Comparison of ENCODE assay signal across 1 cellular context in the genomic region with DNA sequence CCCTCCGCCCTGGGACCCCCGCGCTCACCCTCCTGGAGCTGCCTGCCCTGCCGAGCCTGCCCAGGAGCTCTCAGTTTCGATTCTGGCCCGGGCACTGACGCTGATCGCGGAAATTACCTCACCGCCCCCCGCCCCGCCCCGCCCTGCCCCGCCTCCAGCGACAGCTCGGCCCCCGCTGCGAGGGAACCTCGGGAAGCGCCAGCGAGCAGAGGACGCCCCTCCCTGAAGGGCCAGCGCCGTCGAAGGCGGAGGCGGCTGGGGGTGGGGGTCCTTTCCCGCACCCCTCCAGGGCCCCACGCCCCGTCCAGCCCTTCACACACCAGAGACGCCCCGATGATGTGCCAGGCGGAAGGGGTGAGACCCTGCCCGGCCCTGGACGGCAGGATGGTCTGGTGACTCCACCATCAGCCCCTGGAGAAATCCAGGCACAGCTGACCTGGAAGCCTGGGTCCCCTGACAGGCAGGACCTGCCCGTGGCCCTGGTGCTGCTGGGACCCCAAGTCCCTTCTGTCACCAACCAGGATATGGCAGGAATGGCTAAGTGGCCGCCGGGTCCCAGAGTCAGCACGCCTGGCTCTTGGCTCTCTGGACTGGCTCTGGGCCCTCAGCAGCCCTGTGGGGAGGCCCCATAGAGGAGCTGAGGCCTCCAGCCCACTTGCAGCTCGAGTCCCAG.
TF ChIP-seq lines count a peak whose summit lies in the region.

A gene with protein sequence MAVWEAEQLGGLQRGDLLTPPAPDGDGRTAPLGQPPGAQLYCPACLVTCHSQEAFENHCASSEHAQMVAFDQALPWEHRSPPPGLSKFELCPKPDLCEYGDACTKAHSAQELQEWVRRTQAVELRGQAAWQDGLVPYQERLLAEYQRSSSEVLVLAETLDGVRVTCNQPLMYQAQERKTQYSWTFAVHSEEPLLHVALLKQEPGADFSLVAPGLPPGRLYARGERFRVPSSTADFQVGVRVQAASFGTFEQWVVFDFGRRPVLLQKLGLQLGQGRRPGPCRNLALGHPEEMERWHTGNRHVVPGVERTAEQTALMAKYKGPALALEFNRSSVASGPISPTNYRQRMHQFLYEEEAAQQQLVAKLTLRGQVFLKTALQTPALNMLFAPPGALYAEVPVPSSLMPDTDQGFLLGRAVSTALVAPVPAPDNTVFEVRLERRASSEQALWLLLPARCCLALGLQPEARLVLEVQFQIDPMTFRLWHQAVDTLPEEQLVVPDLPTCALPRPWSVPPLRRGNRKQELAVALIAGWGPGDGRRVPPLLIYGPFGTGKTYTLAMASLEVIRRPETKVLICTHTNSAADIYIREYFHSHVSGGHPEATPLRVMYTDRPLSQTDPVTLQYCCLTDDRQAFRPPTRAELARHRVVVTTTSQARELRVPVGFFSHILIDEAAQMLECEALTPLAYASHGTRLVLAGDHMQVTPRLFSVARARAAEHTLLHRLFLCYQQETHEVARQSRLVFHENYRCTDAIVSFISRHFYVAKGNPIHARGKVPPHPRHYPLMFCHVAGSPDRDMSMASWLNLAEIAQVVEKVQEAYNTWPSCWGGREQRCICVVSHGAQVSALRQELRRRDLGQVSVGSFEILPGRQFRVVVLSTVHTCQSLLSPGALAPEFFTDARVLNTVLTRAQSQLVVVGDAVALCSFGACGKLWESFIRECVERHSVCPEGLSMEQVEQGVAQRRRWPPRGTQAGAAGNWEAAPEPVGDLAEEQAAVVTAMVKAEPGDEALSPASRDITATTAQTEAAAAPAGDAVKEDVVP (N-terminal part only) (minus strand): TSS at position 84 of the 673 bp plus-strand sequence. CDS start 1,854 bp downstream, outside the sequence.

TF ChIP-seq in HEK293, 187 proteins besides CTCF, POLR2A, EP300 and RAD21 (continued from another document and continues in another):
- TF ChIP-seq ZNF529 (tag by site-specific recombination; IDR thresholded peaks at IDR 0.05; ENCODE audit: insufficient replicate concordance) (no peak), HOXC10 (CRISPR knock-in tag; IDR thresholded peaks at IDR 0.05) (no peak), REPIN1 (tag by site-specific recombination; IDR thresholded peaks at IDR 0.05; ENCODE audit: low read depth) (no peak), KLF1 (tag by site-specific recombination; IDR thresholded peaks at IDR 0.05) (peak; percentile 98), ZNF707 (tag by site-specific recombination; IDR thresholded peaks at IDR 0.05) (no peak), EGR2 (tag by site-specific recombination; IDR thresholded peaks at IDR 0.05; ENCODE audit: low read depth) (peak; percentile 16; the same call in 1 of the 2 replicates), ZNF335 (tag by site-specific recombination; conservative IDR thresholded peaks at IDR 0.05) (peak; percentile 91), ZNF302 (tag by site-specific recombination; IDR thresholded peaks at IDR 0.05; ENCODE audit: low read depth) (no peak), ZNF221 (tag by site-specific recombination; IDR thresholded peaks at IDR 0.05; ENCODE audit: borderline replicate concordance) (no peak), ZFP37 (tag by site-specific recombination; IDR thresholded peaks at IDR 0.05) (no peak), ZNF600 (tag by site-specific recombination; IDR thresholded peaks at IDR 0.05) (peak; percentile 16; the same call in 1 of the 2 replicates), ZNF391 (tag by site-specific recombination; IDR thresholded peaks at IDR 0.05; ENCODE audit: borderline replicate concordance, low read depth) (no peak), ZNF629 (tag by site-specific recombination; IDR thresholded peaks at IDR 0.05) (peak; percentile 20; the same call in 1 of the 2 replicates), ZNF324 (tag by site-specific recombination; IDR thresholded peaks at IDR 0.05) (no peak), ZNF610 (tag by site-specific recombination; IDR thresholded peaks at IDR 0.05; ENCODE audit: borderline replicate concordance) (0 out of 2 replicates have a peak, but pooled peaks have one; percentile 14), ZNF394 (tag by site-specific recombination; IDR thresholded peaks at IDR 0.05; ENCODE audit: borderline replicate concordance) (no peak), ZNF155 (tag by site-specific recombination; IDR thresholded peaks at IDR 0.05) (no peak), MEIS1 (CRISPR knock-in tag; IDR thresholded peaks at IDR 0.05; ENCODE audit: borderline replicate concordance) (no peak), ZNF266 (tag by site-specific recombination; IDR thresholded peaks at IDR 0.05; ENCODE audit: low read depth) (no peak), ZNF791 (tag by site-specific recombination; IDR thresholded peaks at IDR 0.05) (no peak), ZNF510 (tag by site-specific recombination; IDR thresholded peaks at IDR 0.05; ENCODE audit: insufficient replicate concordance) (no peak), ZNF416 (tag by site-specific recombination; IDR thresholded peaks at IDR 0.05) (no peak), ZNF76 (tag by site-specific recombination; IDR thresholded peaks at IDR 0.05; ENCODE audit: borderline replicate concordance, low read depth) (peak; percentile 32; the same call in 1 of the 2 replicates), ZNF341 (tag by site-specific recombination; IDR thresholded peaks at IDR 0.05; ENCODE audit: low read depth) (peak; percentile 74), ZSCAN23 (tag by site-specific recombination; IDR thresholded peaks at IDR 0.05) (no peak)
- TF ChIP-seq, protein P1, sequence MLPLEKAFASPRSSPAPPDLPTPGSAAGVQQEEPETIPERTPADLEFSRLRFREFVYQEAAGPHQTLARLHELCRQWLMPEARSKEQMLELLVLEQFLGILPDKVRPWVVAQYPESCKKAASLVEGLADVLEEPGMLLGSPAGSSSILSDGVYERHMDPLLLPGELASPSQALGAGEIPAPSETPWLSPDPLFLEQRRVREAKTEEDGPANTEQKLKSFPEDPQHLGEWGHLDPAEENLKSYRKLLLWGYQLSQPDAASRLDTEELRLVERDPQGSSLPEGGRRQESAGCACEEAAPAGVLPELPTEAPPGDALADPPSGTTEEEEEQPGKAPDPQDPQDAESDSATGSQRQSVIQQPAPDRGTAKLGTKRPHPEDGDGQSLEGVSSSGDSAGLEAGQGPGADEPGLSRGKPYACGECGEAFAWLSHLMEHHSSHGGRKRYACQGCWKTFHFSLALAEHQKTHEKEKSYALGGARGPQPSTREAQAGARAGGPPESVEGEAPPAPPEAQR (tag by site-specific recombination; IDR thresholded peaks at IDR 0.05) = no peak
- TF ChIP-seq, protein P2, sequence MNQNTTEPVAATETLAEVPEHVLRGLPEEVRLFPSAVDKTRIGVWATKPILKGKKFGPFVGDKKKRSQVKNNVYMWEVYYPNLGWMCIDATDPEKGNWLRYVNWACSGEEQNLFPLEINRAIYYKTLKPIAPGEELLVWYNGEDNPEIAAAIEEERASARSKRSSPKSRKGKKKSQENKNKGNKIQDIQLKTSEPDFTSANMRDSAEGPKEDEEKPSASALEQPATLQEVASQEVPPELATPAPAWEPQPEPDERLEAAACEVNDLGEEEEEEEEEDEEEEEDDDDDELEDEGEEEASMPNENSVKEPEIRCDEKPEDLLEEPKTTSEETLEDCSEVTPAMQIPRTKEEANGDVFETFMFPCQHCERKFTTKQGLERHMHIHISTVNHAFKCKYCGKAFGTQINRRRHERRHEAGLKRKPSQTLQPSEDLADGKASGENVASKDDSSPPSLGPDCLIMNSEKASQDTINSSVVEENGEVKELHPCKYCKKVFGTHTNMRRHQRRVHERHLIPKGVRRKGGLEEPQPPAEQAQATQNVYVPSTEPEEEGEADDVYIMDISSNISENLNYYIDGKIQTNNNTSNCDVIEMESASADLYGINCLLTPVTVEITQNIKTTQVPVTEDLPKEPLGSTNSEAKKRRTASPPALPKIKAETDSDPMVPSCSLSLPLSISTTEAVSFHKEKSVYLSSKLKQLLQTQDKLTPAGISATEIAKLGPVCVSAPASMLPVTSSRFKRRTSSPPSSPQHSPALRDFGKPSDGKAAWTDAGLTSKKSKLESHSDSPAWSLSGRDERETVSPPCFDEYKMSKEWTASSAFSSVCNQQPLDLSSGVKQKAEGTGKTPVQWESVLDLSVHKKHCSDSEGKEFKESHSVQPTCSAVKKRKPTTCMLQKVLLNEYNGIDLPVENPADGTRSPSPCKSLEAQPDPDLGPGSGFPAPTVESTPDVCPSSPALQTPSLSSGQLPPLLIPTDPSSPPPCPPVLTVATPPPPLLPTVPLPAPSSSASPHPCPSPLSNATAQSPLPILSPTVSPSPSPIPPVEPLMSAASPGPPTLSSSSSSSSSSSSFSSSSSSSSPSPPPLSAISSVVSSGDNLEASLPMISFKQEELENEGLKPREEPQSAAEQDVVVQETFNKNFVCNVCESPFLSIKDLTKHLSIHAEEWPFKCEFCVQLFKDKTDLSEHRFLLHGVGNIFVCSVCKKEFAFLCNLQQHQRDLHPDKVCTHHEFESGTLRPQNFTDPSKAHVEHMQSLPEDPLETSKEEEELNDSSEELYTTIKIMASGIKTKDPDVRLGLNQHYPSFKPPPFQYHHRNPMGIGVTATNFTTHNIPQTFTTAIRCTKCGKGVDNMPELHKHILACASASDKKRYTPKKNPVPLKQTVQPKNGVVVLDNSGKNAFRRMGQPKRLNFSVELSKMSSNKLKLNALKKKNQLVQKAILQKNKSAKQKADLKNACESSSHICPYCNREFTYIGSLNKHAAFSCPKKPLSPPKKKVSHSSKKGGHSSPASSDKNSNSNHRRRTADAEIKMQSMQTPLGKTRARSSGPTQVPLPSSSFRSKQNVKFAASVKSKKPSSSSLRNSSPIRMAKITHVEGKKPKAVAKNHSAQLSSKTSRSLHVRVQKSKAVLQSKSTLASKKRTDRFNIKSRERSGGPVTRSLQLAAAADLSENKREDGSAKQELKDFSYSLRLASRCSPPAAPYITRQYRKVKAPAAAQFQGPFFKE (tag by site-specific recombination; IDR thresholded peaks at IDR 0.05; ENCODE audit: borderline replicate concordance) = no peak
- TF ChIP-seq, protein P3, sequence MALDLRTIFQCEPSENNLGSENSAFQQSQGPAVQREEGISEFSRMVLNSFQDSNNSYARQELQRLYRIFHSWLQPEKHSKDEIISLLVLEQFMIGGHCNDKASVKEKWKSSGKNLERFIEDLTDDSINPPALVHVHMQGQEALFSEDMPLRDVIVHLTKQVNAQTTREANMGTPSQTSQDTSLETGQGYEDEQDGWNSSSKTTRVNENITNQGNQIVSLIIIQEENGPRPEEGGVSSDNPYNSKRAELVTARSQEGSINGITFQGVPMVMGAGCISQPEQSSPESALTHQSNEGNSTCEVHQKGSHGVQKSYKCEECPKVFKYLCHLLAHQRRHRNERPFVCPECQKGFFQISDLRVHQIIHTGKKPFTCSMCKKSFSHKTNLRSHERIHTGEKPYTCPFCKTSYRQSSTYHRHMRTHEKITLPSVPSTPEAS (tag by site-specific recombination; IDR thresholded peaks at IDR 0.05) = no peak
- TF ChIP-seq, protein P4, sequence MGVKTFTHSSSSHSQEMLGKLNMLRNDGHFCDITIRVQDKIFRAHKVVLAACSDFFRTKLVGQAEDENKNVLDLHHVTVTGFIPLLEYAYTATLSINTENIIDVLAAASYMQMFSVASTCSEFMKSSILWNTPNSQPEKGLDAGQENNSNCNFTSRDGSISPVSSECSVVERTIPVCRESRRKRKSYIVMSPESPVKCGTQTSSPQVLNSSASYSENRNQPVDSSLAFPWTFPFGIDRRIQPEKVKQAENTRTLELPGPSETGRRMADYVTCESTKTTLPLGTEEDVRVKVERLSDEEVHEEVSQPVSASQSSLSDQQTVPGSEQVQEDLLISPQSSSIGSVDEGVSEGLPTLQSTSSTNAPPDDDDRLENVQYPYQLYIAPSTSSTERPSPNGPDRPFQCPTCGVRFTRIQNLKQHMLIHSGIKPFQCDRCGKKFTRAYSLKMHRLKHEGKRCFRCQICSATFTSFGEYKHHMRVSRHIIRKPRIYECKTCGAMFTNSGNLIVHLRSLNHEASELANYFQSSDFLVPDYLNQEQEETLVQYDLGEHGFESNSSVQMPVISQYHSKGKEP (tag by site-specific recombination; IDR thresholded peaks at IDR 0.05) = no peak
- TF ChIP-seq, protein P5, sequence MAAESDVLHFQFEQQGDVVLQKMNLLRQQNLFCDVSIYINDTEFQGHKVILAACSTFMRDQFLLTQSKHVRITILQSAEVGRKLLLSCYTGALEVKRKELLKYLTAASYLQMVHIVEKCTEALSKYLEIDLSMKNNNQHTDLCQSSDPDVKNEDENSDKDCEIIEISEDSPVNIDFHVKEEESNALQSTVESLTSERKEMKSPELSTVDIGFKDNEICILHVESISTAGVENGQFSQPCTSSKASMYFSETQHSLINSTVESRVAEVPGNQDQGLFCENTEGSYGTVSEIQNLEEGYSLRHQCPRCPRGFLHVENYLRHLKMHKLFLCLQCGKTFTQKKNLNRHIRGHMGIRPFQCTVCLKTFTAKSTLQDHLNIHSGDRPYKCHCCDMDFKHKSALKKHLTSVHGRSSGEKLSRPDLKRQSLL (tag by site-specific recombination; IDR thresholded peaks at IDR 0.05) = no peak
- TF ChIP-seq, protein P6, sequence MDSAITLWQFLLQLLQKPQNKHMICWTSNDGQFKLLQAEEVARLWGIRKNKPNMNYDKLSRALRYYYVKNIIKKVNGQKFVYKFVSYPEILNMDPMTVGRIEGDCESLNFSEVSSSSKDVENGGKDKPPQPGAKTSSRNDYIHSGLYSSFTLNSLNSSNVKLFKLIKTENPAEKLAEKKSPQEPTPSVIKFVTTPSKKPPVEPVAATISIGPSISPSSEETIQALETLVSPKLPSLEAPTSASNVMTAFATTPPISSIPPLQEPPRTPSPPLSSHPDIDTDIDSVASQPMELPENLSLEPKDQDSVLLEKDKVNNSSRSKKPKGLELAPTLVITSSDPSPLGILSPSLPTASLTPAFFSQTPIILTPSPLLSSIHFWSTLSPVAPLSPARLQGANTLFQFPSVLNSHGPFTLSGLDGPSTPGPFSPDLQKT (IDR thresholded peaks at IDR 0.05; ENCODE audit: borderline replicate concordance, low read depth, low read length) = no peak
- TF ChIP-seq, protein P7, sequence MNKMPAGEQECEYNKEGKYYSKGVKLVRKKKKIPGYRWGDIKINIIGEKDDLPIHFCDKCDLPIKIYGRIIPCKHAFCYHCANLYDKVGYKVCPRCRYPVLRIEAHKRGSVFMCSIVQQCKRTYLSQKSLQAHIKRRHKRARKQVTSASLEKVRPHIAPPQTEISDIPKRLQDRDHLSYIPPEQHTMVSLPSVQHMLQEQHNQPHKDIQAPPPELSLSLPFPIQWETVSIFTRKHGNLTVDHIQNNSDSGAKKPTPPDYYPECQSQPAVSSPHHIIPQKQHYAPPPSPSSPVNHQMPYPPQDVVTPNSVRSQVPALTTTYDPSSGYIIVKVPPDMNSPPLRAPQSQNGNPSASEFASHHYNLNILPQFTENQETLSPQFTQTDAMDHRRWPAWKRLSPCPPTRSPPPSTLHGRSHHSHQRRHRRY (tag by site-specific recombination; IDR thresholded peaks at IDR 0.05) = no peak
- TF ChIP-seq, protein P8, sequence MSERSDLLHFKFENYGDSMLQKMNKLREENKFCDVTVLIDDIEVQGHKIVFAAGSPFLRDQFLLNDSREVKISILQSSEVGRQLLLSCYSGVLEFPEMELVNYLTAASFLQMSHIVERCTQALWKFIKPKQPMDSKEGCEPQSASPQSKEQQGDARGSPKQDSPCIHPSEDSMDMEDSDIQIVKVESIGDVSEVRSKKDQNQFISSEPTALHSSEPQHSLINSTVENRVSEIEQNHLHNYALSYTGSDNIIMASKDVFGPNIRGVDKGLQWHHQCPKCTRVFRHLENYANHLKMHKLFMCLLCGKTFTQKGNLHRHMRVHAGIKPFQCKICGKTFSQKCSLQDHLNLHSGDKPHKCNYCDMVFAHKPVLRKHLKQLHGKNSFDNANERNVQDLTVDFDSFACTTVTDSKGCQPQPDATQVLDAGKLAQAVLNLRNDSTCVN (tag by site-specific recombination; optimal IDR thresholded peaks at IDR 0.05) = no peak
